ENCODE assay signal across 12 cellular contexts in the genomic region with DNA sequence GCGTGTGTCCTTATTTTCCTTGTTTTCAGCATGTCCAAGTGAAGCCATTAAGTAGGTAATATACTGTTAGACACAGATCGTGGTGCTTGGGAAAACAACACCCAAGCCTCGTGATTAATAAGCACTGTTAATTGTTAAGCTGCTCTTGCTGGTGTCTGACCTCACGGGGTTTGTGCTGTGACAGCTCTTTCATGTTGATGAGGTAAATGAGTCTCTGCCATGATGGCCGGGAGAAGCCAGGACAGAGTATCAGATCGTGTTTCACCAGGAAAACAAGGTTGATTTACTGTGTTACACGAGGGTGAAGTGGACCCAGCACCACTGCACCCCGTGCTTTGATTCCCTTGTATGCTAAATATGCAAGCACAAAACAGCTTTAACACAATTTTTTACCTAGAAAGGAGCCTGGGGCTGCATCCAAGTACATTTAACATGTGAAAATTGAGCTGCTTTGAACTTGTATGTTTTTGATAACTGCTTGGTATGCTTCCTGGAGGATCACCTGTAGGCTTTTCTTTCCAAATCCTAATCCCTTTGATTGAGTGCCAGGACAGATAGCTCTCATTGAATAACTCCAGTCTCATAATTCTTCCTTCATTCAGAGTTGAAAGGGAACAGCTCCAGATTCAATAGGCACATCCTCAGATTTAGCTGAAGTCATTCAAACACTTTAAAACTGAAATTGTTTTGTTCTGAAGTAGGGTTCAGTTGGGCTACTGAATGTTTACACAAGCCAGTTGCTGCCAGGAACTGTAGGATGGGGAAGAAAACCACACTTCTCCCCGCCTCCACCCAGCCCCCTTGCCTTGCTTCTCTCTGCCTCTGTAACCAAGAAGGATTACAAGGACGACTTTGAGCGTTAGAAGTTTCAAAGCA.
DNase-seq lines count a peak whose midpoint lies in the region; ATAC-seq and TF ChIP-seq lines count a peak whose summit lies in the region.
"Had no signal": no experiment of that assay in that cellular context is flagged by ENCODE, and none has a peak within 500 bp of the region (broad histone marks: within the 10 kb centered on the region; RNA-seq: fewer than 3 reads in every experiment).

No MANE protein-coding gene starts in this region.

- H3K9me3 Mint-ChIP-seq in GM23338 (no peaks in the 10 kb centered on the region), osteocyte (ENCODE audit: unreplicated experiment) (no peaks in the 10 kb centered on the region)
- peaks cover under 1 to 2% of the 10 kb centered on the region in 2 donors for H3K9me3 Mint-ChIP-seq in stimulated activated naive B cell treated with anti-CD40 and anti-IgM and Interleukin-4, amounts not matched to agents 10 μg/mL and 1 μg/mL and 100 μg/mL, for 72 hours

- TF ChIP-seq CTCF in GM23338 (conservative IDR thresholded peaks at IDR 0.05; ENCODE audit: low read depth in 2 of 2), result no peak
- TF ChIP-seq CTCF in choroid plexus epithelial cell (conservative IDR thresholded peaks at IDR 0.05; ENCODE audit: low read depth, low read length), result no peak
- TF ChIP-seq CTCF in osteocyte (IDR thresholded peaks at IDR 0.05), result no peak
- TF ChIP-seq CTCF in foreskin keratinocyte (conservative IDR thresholded peaks at IDR 0.05), result no peak
- TF ChIP-seq CTCF in ascending aorta (IDR thresholded peaks at IDR 0.05), result no peak

- H3K27me3 ChIP-seq in GM23338 (ENCODE audit: insufficient read depth), result no peaks in the 10 kb centered on the region
- H3K27me3 ChIP-seq in foreskin keratinocyte, result no peaks in the 10 kb centered on the region
- no peaks in the 10 kb centered on the region for H3K27me3 ChIP-seq in ascending aorta
- H3K27me3 ChIP-seq: spleen, transverse colon had no signal

- DNase-seq in GM23338 (ENCODE audit: low spot score) (peak; percentile 12), NCI-H2029 (lab: John Stamatoyannopoulos, UW) (peak; percentile 54), choroid plexus epithelial cell (ENCODE audit: low read depth) (peak; percentile 89), osteocyte (ENCODE audit: extremely low spot score, unreplicated experiment) (no peak), foreskin keratinocyte (no peak), globus pallidus (ENCODE audit: low spot score) (no peak), ascending aorta (ENCODE audit: low spot score in 2 of 2) (no peak)
- no peak for DNase-seq in stimulated activated naive B cell treated with anti-CD40 and anti-IgM and Interleukin-4, amounts not matched to agents 10 μg/mL and 1 μg/mL and 100 μg/mL, for 72 hours
- DNase-seq: head of caudate nucleus, NCI-H526 treated with DMSO at 0.1 percent for 48 hours, spleen, transverse colon had no signal

- H3K27me3 Mint-ChIP-seq in GM23338 (ENCODE audit: insufficient read depth, low read depth, poor library complexity) (peaks cover 4% of the 10 kb centered on the region), osteocyte (ENCODE audit: unreplicated experiment) (no peaks in the 10 kb centered on the region)
- no peaks in the 10 kb centered on the region for H3K27me3 Mint-ChIP-seq in stimulated activated naive B cell treated with anti-CD40 and anti-IgM and Interleukin-4, amounts not matched to agents 10 μg/mL and 1 μg/mL and 100 μg/mL, for 72 hours

- H3K4me3 ChIP-seq in GM23338, result no peak overlapping the region
- H3K4me3 ChIP-seq in choroid plexus epithelial cell (ENCODE audit: low read depth, low read length), result peak overlapping the region; percentile 28
- H3K4me3 ChIP-seq in ascending aorta, result no peak overlapping the region
- H3K4me3 ChIP-seq: spleen, transverse colon had no signal

- peak overlapping the region; percentile 43; the same call in 1 of the 2 replicates for H3K4me2 ChIP-seq in GM23338

- no peaks in the 10 kb centered on the region for H3K9me2 ChIP-seq in GM23338 (ENCODE audit: insufficient read depth)

- ATAC-seq in GM23338 (peak; percentile 59), foreskin keratinocyte (no peak)
- ATAC-seq in stimulated activated naive B cell treated with anti-CD40 and anti-IgM and Interleukin-4, amounts not matched to agents 10 μg/mL and 1 μg/mL and 100 μg/mL, for 72 hours (replicated peaks), result no peak

- H2AFZ ChIP-seq in GM23338, result no peak overlapping the region

- H3K9me3 ChIP-seq in ascending aorta, result no peaks in the 10 kb centered on the region
- H3K9me3 ChIP-seq: spleen, transverse colon had no signal

- H3K36me3 Mint-ChIP-seq in GM23338 (ENCODE audit: low read depth), result no peaks in the 10 kb centered on the region; the same call in 2 of the 3 replicates
- peaks cover 4% of the 10 kb centered on the region for H3K36me3 Mint-ChIP-seq in osteocyte (ENCODE audit: unreplicated experiment)
- peaks cover 12 to 31% of the 10 kb centered on the region in 2 donors for H3K36me3 Mint-ChIP-seq in stimulated activated naive B cell treated with anti-CD40 and anti-IgM and Interleukin-4, amounts not matched to agents 10 μg/mL and 1 μg/mL and 100 μg/mL, for 72 hours

- H3F3A ChIP-seq in GM23338 (replicated peaks; ENCODE audit: low read depth), result no peaks in the 10 kb centered on the region

- H3K4me3 Mint-ChIP-seq in GM23338, result no peak overlapping the region
- H3K4me3 Mint-ChIP-seq in osteocyte (ENCODE audit: unreplicated experiment), result no peak overlapping the region
- no peak overlapping the region for H3K4me3 Mint-ChIP-seq in stimulated activated naive B cell treated with anti-CD40 and anti-IgM and Interleukin-4, amounts not matched to agents 10 μg/mL and 1 μg/mL and 100 μg/mL, for 72 hours

- no peaks in the 10 kb centered on the region for H3K79me2 ChIP-seq in GM23338 (replicated peaks; ENCODE audit: insufficient read depth)

- H4K20me1 ChIP-seq in GM23338 (replicated peaks; ENCODE audit: insufficient read depth), result no peaks in the 10 kb centered on the region

- H3K4me1 Mint-ChIP-seq in GM23338, result peaks cover 23% of the 10 kb centered on the region
- H3K4me1 Mint-ChIP-seq in osteocyte (ENCODE audit: unreplicated experiment), result peaks cover 19% of the 10 kb centered on the region
- H3K4me1 Mint-ChIP-seq in stimulated activated naive B cell treated with anti-CD40 and anti-IgM and Interleukin-4, amounts not matched to agents 10 μg/mL and 1 μg/mL and 100 μg/mL, for 72 hours, result peaks cover 0 to 2% of the 10 kb centered on the region in 2 donors

- H3K27ac Mint-ChIP-seq in GM23338, result no peak overlapping the region; the same call in 1 of the 2 replicates
- H3K27ac Mint-ChIP-seq in osteocyte (ENCODE audit: unreplicated experiment), result peak overlapping the region; percentile 63
- no peak overlapping the region for H3K27ac Mint-ChIP-seq in stimulated activated naive B cell treated with anti-CD40 and anti-IgM and Interleukin-4, amounts not matched to agents 10 μg/mL and 1 μg/mL and 100 μg/mL, for 72 hours

- intact Hi-C loops in ascending aorta (cut with DNase I), result no loop called here

- H3K36me3 ChIP-seq in GM23338 (ENCODE audit: insufficient read depth) (no peaks in the 10 kb centered on the region), ascending aorta (no peaks in the 10 kb centered on the region)
- H3K36me3 ChIP-seq: transverse colon had no signal

- peaks cover 15% of the 10 kb centered on the region for H3K4me1 ChIP-seq in GM23338 (ENCODE audit: insufficient read depth)
- no peaks in the 10 kb centered on the region for H3K4me1 ChIP-seq in foreskin keratinocyte
- no peaks in the 10 kb centered on the region for H3K4me1 ChIP-seq in ascending aorta
- H3K4me1 ChIP-seq: spleen had no signal

- H3K27ac ChIP-seq in GM23338 (ENCODE audit: low read depth) (no peak overlapping the region), foreskin keratinocyte (no peak overlapping the region), ascending aorta (no peak overlapping the region)
- H3K27ac ChIP-seq: spleen, transverse colon had no signal

TF ChIP-seq in GM23338, 12 proteins besides CTCF, POLR2A, EP300 and RAD21:
- TF ChIP-seq NANOG (IDR thresholded peaks at IDR 0.05; ENCODE audit: borderline replicate concordance) (no peak), CREB1 (CRISPR knock-in tag; IDR thresholded peaks at IDR 0.05; ENCODE audit: low read depth) (peak; percentile 58; the same call in 1 of the 2 replicates), EZH2 (IDR thresholded peaks at IDR 0.05; ENCODE audit: low read depth, unreplicated experiment) (no peak)

Comparison
In these comparisons a context has a peak if more than half of its experiments do, and no peak if none do; other contexts are left out.
1. DNase-seq: peak in GM23338 (single experiment), NCI-H2029 (single experiment) and choroid plexus epithelial cell (single experiment); none in osteocyte (single experiment), stimulated activated naive B cell treated with anti-CD40 and anti-IgM and Interleukin-4, amounts not matched to agents 10 μg/mL and 1 μg/mL and 100 μg/mL, for 72 hours (single experiment), foreskin keratinocyte (0 of 2), globus pallidus (single experiment) and ascending aorta (0 of 2).